ENCODE assay signal across 1 cellular context in the genomic region with DNA sequence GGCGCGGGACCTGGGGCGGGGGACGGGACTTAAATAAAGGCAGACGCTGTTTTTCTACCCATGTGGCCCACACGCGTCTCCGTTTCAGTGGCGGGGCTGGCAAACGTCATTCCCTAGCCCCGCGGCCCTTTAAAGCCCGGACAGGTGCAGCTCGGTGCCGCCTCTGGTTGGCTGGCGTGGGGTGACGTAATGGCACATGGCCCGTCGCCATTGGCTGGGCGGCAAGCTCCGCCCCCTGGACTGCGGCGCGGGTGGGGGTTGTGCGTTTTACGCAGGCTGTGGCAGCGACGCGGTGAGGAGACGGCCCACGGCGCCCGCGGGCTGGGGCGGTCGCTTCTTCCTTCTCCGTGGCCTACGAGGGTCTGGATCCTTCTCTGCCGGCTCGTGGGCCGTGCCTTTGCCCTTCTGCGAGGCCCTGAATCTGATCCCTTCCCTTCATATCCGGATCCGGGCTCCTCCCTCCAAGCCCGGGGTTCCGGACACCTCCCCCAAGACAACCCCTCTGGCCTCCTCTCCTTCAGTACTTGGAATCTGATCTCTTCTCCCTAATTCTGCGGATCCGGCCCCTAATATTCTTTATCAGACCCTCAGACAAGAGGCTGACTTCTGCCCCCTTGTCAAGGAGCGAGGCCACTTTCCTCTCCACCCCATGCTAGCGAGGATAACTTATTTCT.
TF ChIP-seq lines count a peak whose summit lies in the region.

A gene with protein sequence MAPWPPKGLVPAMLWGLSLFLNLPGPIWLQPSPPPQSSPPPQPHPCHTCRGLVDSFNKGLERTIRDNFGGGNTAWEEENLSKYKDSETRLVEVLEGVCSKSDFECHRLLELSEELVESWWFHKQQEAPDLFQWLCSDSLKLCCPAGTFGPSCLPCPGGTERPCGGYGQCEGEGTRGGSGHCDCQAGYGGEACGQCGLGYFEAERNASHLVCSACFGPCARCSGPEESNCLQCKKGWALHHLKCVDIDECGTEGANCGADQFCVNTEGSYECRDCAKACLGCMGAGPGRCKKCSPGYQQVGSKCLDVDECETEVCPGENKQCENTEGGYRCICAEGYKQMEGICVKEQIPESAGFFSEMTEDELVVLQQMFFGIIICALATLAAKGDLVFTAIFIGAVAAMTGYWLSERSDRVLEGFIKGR (plus strand): TSS at position 274 of the 674 bp plus-strand sequence. CDS start 605 bp downstream, outside the sequence.

TF ChIP-seq in HepG2, 621 proteins besides CTCF, POLR2A, EP300 and RAD21 (continued from another document and continues in another):
- TF ChIP-seq, protein P1, sequence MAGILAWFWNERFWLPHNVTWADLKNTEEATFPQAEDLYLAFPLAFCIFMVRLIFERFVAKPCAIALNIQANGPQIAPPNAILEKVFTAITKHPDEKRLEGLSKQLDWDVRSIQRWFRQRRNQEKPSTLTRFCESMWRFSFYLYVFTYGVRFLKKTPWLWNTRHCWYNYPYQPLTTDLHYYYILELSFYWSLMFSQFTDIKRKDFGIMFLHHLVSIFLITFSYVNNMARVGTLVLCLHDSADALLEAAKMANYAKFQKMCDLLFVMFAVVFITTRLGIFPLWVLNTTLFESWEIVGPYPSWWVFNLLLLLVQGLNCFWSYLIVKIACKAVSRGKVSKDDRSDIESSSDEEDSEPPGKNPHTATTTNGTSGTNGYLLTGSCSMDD (CRISPR knock-in tag; IDR thresholded peaks at IDR 0.05), result no peak
- peak; percentile 87 for TF ChIP-seq RBFOX2 (IDR thresholded peaks at IDR 0.05; ENCODE audit: low read depth, low read length)
- TF ChIP-seq MYC (CRISPR knock-in tag; IDR thresholded peaks at IDR 0.05; ENCODE audit: borderline replicate concordance), result peak; percentile 79; the same call in 1 of the 2 replicates
- peak; percentile 76; the same call in 1 of the 2 replicates for TF ChIP-seq CEBPB (IDR thresholded peaks at IDR 0.05; ENCODE audit: borderline replicate concordance, low read depth, low read length)
- TF ChIP-seq ZFP36L1 (CRISPR knock-in tag; IDR thresholded peaks at IDR 0.05), result no peak
- TF ChIP-seq, protein P2, sequence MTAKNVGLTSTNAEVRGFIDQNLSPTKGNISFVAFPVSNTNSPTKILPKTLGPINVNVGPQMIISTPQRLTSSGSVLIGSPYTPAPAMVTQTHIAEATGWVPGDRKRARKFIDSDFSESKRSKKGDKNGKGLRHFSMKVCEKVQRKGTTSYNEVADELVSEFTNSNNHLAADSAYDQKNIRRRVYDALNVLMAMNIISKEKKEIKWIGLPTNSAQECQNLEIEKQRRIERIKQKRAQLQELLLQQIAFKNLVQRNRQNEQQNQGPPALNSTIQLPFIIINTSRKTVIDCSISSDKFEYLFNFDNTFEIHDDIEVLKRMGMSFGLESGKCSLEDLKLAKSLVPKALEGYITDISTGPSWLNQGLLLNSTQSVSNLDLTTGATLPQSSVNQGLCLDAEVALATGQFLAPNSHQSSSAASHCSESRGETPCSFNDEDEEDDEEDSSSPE (CRISPR knock-in tag; IDR thresholded peaks at IDR 0.05), result peak; percentile 89
- TF ChIP-seq, protein P3, sequence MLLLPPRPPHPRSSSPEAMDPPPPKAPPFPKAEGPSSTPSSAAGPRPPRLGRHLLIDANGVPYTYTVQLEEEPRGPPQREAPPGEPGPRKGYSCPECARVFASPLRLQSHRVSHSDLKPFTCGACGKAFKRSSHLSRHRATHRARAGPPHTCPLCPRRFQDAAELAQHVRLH (CRISPR knock-in tag; IDR thresholded peaks at IDR 0.05; ENCODE audit: borderline replicate concordance, low read depth), result peak; percentile 39; the same call in 1 of the 2 replicates
- TF ChIP-seq SALL2 (CRISPR knock-in tag; IDR thresholded peaks at IDR 0.05), result peak; percentile 66; the same call in 1 of the 2 replicates
- no peak for TF ChIP-seq SMAD9 (CRISPR knock-in tag; IDR thresholded peaks at IDR 0.05)
- no peak for TF ChIP-seq ZFP36 (IDR thresholded peaks at IDR 0.05; ENCODE audit: borderline replicate concordance, low read depth, low read length, partially characterized antibody)
- 0 out of 2 replicates have a peak, but pooled peaks have one; percentile 20 for TF ChIP-seq NRL (CRISPR knock-in tag; IDR thresholded peaks at IDR 0.05; ENCODE audit: borderline replicate concordance)
- TF ChIP-seq, protein P4, sequence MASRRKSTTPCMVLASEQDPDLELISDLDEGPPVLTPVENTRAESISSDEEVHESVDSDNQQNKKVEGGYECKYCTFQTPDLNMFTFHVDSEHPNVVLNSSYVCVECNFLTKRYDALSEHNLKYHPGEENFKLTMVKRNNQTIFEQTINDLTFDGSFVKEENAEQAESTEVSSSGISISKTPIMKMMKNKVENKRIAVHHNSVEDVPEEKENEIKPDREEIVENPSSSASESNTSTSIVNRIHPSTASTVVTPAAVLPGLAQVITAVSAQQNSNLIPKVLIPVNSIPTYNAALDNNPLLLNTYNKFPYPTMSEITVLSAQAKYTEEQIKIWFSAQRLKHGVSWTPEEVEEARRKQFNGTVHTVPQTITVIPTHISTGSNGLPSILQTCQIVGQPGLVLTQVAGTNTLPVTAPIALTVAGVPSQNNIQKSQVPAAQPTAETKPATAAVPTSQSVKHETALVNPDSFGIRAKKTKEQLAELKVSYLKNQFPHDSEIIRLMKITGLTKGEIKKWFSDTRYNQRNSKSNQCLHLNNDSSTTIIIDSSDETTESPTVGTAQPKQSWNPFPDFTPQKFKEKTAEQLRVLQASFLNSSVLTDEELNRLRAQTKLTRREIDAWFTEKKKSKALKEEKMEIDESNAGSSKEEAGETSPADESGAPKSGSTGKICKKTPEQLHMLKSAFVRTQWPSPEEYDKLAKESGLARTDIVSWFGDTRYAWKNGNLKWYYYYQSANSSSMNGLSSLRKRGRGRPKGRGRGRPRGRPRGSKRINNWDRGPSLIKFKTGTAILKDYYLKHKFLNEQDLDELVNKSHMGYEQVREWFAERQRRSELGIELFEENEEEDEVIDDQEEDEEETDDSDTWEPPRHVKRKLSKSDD (CRISPR knock-in tag; IDR thresholded peaks at IDR 0.05; ENCODE audit: low read depth), result no peak; the same call in 1 of the 2 replicates
- no peak for TF ChIP-seq EED (CRISPR knock-in tag; IDR thresholded peaks at IDR 0.05)
- TF ChIP-seq, protein P5, sequence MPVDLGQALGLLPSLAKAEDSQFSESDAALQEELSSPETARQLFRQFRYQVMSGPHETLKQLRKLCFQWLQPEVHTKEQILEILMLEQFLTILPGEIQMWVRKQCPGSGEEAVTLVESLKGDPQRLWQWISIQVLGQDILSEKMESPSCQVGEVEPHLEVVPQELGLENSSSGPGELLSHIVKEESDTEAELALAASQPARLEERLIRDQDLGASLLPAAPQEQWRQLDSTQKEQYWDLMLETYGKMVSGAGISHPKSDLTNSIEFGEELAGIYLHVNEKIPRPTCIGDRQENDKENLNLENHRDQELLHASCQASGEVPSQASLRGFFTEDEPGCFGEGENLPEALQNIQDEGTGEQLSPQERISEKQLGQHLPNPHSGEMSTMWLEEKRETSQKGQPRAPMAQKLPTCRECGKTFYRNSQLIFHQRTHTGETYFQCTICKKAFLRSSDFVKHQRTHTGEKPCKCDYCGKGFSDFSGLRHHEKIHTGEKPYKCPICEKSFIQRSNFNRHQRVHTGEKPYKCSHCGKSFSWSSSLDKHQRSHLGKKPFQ (CRISPR knock-in tag; IDR thresholded peaks at IDR 0.05; ENCODE audit: insufficient replicate concordance), result no peak
- TF ChIP-seq, protein P6, sequence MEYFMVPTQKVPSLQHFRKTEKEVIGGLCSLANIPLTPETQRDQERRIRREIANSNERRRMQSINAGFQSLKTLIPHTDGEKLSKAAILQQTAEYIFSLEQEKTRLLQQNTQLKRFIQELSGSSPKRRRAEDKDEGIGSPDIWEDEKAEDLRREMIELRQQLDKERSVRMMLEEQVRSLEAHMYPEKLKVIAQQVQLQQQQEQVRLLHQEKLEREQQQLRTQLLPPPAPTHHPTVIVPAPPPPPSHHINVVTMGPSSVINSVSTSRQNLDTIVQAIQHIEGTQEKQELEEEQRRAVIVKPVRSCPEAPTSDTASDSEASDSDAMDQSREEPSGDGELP (IDR thresholded peaks at IDR 0.05; ENCODE audit: borderline replicate concordance, low read depth), result no peak; the same call in 1 of the 2 replicates
- TF ChIP-seq, protein P7, sequence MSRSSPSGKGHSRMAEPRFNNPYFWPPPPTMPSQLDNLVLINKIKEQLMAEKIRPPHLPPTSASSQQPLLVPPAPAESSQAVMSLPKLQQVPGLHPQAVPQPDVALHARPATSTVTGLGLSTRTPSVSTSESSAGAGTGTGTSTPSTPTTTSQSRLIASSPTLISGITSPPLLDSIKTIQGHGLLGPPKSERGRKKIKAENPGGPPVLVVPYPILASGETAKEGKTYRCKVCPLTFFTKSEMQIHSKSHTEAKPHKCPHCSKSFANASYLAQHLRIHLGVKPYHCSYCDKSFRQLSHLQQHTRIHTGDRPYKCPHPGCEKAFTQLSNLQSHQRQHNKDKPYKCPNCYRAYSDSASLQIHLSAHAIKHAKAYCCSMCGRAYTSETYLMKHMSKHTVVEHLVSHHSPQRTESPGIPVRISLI (CRISPR knock-in tag; IDR thresholded peaks at IDR 0.05; ENCODE audit: borderline replicate concordance), result no peak
- TF ChIP-seq, protein P8, sequence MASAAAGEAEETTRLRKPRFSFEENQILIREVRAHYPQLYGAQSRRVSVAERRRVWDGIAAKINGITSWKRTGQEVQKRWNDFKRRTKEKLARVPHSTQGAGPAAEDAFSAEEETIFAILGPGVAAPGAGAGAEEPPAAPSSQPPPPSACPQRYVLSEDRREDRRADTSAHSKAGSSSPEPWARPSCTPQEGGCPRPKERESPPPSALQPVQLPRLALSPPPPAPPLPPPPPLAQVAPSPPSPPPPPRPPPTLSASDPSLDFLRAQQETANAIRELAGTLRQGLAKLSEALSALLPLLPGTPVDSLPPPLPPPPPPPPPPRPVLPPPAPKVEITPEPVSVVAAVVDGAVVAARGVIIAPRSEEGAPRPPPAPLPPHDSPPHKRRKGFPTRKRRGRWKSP (CRISPR knock-in tag; IDR thresholded peaks at IDR 0.05), result peak; percentile 71; the same call in 1 of the 2 replicates
- no peak for TF ChIP-seq ARHGAP35 (CRISPR knock-in tag; IDR thresholded peaks at IDR 0.05; ENCODE audit: borderline replicate concordance)
- no peak for TF ChIP-seq CENPX (CRISPR knock-in tag; IDR thresholded peaks at IDR 0.05)
- TF ChIP-seq ETV6 (CRISPR knock-in tag; conservative IDR thresholded peaks at IDR 0.05), result no peak; the same call in 1 of the 2 replicates
- peak; percentile 71; the same call in 1 of the 2 replicates for TF ChIP-seq ZNF558 (CRISPR knock-in tag; IDR thresholded peaks at IDR 0.05; ENCODE audit: borderline replicate concordance)
- no peak for TF ChIP-seq IRX3 (CRISPR knock-in tag; IDR thresholded peaks at IDR 0.05; ENCODE audit: borderline replicate concordance, low read depth)
- TF ChIP-seq FOXA1 (IDR thresholded peaks at IDR 0.05), result no peak
- no peak for TF ChIP-seq FOXA1 (CRISPR knock-in tag; IDR thresholded peaks at IDR 0.05)
- TF ChIP-seq ZFAT (CRISPR knock-in tag; conservative IDR thresholded peaks at IDR 0.05), result 0 out of 2 replicates have a peak, but pooled peaks have one; percentile 2
- TF ChIP-seq, protein P9, sequence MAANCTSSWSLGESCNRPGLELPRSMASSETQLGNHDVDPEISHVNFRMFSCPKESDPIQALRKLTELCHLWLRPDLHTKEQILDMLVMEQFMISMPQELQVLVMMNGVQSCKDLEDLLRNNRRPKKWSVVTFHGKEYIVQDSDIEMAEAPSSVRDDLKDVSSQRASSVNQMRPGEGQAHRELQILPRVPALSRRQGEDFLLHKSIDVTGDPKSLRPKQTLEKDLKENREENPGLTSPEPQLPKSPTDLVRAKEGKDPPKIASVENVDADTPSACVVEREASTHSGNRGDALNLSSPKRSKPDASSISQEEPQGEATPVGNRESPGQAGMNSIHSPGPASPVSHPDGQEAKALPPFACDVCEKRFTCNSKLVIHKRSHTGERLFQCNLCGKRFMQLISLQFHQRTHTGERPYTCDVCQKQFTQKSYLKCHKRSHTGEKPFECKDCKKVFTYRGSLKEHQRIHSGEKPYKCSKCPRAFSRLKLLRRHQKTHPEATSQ (CRISPR knock-in tag; IDR thresholded peaks at IDR 0.05; ENCODE audit: borderline replicate concordance), result no peak
- TF ChIP-seq, protein P10, sequence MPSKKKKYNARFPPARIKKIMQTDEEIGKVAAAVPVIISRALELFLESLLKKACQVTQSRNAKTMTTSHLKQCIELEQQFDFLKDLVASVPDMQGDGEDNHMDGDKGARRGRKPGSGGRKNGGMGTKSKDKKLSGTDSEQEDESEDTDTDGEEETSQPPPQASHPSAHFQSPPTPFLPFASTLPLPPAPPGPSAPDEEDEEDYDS (CRISPR knock-in tag; IDR thresholded peaks at IDR 0.05), result peak; percentile 97
- TF ChIP-seq, protein P11, sequence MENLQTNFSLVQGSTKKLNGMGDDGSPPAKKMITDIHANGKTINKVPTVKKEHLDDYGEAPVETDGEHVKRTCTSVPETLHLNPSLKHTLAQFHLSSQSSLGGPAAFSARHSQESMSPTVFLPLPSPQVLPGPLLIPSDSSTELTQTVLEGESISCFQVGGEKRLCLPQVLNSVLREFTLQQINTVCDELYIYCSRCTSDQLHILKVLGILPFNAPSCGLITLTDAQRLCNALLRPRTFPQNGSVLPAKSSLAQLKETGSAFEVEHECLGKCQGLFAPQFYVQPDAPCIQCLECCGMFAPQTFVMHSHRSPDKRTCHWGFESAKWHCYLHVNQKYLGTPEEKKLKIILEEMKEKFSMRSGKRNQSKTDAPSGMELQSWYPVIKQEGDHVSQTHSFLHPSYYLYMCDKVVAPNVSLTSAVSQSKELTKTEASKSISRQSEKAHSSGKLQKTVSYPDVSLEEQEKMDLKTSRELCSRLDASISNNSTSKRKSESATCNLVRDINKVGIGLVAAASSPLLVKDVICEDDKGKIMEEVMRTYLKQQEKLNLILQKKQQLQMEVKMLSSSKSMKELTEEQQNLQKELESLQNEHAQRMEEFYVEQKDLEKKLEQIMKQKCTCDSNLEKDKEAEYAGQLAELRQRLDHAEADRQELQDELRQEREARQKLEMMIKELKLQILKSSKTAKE (CRISPR knock-in tag; IDR thresholded peaks at IDR 0.05; ENCODE audit: borderline replicate concordance), result no peak
- no peak for TF ChIP-seq ZNF572 (CRISPR knock-in tag; IDR thresholded peaks at IDR 0.05)
- no peak; the same call in 1 of the 2 replicates for TF ChIP-seq ZNF224 (CRISPR knock-in tag; IDR thresholded peaks at IDR 0.05)
- TF ChIP-seq ATRX (CRISPR knock-in tag; IDR thresholded peaks at IDR 0.05; ENCODE audit: borderline replicate concordance), result no peak
- TF ChIP-seq ELF4 (CRISPR knock-in tag; IDR thresholded peaks at IDR 0.05; ENCODE audit: borderline replicate concordance), result no peak
- TF ChIP-seq SETDB1 (CRISPR knock-in tag; IDR thresholded peaks at IDR 0.05; ENCODE audit: borderline replicate concordance), result no peak
- TF ChIP-seq, protein P12, sequence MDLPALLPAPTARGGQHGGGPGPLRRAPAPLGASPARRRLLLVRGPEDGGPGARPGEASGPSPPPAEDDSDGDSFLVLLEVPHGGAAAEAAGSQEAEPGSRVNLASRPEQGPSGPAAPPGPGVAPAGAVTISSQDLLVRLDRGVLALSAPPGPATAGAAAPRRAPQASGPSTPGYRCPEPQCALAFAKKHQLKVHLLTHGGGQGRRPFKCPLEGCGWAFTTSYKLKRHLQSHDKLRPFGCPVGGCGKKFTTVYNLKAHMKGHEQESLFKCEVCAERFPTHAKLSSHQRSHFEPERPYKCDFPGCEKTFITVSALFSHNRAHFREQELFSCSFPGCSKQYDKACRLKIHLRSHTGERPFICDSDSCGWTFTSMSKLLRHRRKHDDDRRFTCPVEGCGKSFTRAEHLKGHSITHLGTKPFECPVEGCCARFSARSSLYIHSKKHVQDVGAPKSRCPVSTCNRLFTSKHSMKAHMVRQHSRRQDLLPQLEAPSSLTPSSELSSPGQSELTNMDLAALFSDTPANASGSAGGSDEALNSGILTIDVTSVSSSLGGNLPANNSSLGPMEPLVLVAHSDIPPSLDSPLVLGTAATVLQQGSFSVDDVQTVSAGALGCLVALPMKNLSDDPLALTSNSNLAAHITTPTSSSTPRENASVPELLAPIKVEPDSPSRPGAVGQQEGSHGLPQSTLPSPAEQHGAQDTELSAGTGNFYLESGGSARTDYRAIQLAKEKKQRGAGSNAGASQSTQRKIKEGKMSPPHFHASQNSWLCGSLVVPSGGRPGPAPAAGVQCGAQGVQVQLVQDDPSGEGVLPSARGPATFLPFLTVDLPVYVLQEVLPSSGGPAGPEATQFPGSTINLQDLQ (CRISPR knock-in tag; IDR thresholded peaks at IDR 0.05), result no peak
- no peak for TF ChIP-seq RORA (CRISPR knock-in tag; IDR thresholded peaks at IDR 0.05)
